Comparison of ENCODE assay signal across 13 cellular contexts in genomic region chr14:90049390-90049789, GRCh38. TPM values are rescaled to one million over a fixed set of nuclear protein-coding genes. Genes with fewer than 3 reads are reported as not detected.
DNase-seq lines count a peak whose midpoint lies in the region; ATAC-seq and TF ChIP-seq lines count a peak whose summit lies in the region.
"Had no signal": no experiment of that assay in that cellular context is flagged by ENCODE, and none has a peak within 500 bp of the region (broad histone marks: within the 10 kb centered on the region; RNA-seq: fewer than 3 reads in every experiment).

No MANE protein-coding gene starts in this region.

- no peak for TF ChIP-seq POLR2A in breast epithelium (IDR thresholded peaks at IDR 0.05)

- peaks cover 31% of the 10 kb centered on the region for H3K27me3 Mint-ChIP-seq in MCF 10A (ENCODE audit: insufficient read depth, unreplicated experiment)
- H3K27me3 Mint-ChIP-seq in effector memory CD8-positive, alpha-beta T cell = peaks cover 36 to 40% of the 10 kb centered on the region in 2 donors

- POLR2A ChIA-PET in MCF 10A (lab: Yijun Ruan, JAX) = no interaction called here

- BruUV-seq in MCF 10A (replicated peaks; lab: Mats Ljungman, UMichigan) = no TSS peak

- H3K4me1 ChIP-seq in breast epithelium (no peaks in the 10 kb centered on the region), lower lobe of right lung (no peaks in the 10 kb centered on the region), right atrium auricular region (no peaks in the 10 kb centered on the region)

- no peaks in the 10 kb centered on the region for H3K36me3 Mint-ChIP-seq in MCF 10A (ENCODE audit: insufficient read depth, unreplicated experiment)
- peaks cover 7% of the 10 kb centered on the region for H3K36me3 Mint-ChIP-seq in effector memory CD8-positive, alpha-beta T cell (ENCODE audit: insufficient read depth)

- H3K9me3 ChIP-seq in breast epithelium (no peaks in the 10 kb centered on the region), lower lobe of right lung (no peaks in the 10 kb centered on the region), right atrium auricular region (no peaks in the 10 kb centered on the region)

- no peak overlapping the region for H3K4me3 ChIP-seq in breast epithelium
- no peak overlapping the region for H3K4me3 ChIP-seq in fibroblast of mammary gland (ENCODE audit: control insufficient read depth, low read depth, low read length)
- no peak overlapping the region for H3K4me3 ChIP-seq in lower lobe of right lung
- H3K4me3 ChIP-seq in right atrium auricular region = no peak overlapping the region
- H3K4me3 ChIP-seq: BLaER1 treated with 17β-estradiol and CSF1 and Interleukin-3, amounts not matched to agents 10 nM and 100 nM had no signal

- H3K36me3 ChIP-seq in breast epithelium (no peaks in the 10 kb centered on the region), lower lobe of right lung (no peaks in the 10 kb centered on the region), right atrium auricular region (no peaks in the 10 kb centered on the region)

- ATAC-seq in lower lobe of right lung = no peak
- ATAC-seq in effector memory CD8-positive, alpha-beta T cell (replicated peaks) = no peak
- ATAC-seq: HCT116 had no signal

- no peaks in the 10 kb centered on the region for H3K9me3 Mint-ChIP-seq in MCF 10A (ENCODE audit: unreplicated experiment)
- H3K9me3 Mint-ChIP-seq in effector memory CD8-positive, alpha-beta T cell = no peaks in the 10 kb centered on the region

- no peak for TF ChIP-seq CTCF in MCF 10A (IDR thresholded peaks at IDR 0.05; ENCODE audit: unreplicated experiment)
- no peak for TF ChIP-seq CTCF in breast epithelium (IDR thresholded peaks at IDR 0.05)
- no peak for TF ChIP-seq CTCF in fibroblast of mammary gland (conservative IDR thresholded peaks at IDR 0.05; ENCODE audit: control insufficient read depth, insufficient read depth, low read depth, low read length)
- no peak for TF ChIP-seq CTCF in lower lobe of right lung (IDR thresholded peaks at IDR 0.05)
- no peak for TF ChIP-seq CTCF in right atrium auricular region (IDR thresholded peaks at IDR 0.05)

- H3K27ac ChIP-seq in breast epithelium (no peak overlapping the region), lower lobe of right lung (no peak overlapping the region), right atrium auricular region (no peak overlapping the region)
- H3K27ac ChIP-seq: BLaER1 treated with 17β-estradiol and CSF1 and Interleukin-3, amounts not matched to agents 10 nM and 100 nM; RWPE1 had no signal

- DNase-seq in MCF 10A (ENCODE audit: unreplicated experiment) (peak; percentile 11), breast epithelium (ENCODE audit: low spot score in 2 of 2) (no peak), NCI-H82 treated with DMSO at 0.1 percent for 48 hours (lab: John Stamatoyannopoulos, UW; ENCODE audit: unreplicated experiment) (peak; percentile 86), fibroblast of mammary gland (ENCODE audit: low read depth) (peak; percentile 20), lower lobe of right lung (no peak), right atrium auricular region (ENCODE audit: low spot score) (no peak)
- no peak for DNase-seq in activated CD4-positive, alpha-beta T cell treated with anti-CD3 and anti-CD28 coated beads for 4 hours
- no peak for DNase-seq in effector memory CD8-positive, alpha-beta T cell
- DNase-seq: NCI-H2029 treated with DMSO at 0.1 percent for 48 hours, NCI-H526 had no signal

- intact Hi-C loops in MCF 10A (cut with micrococcal nuclease) = no loop called here
- intact Hi-C loops in breast epithelium (cut with DNase I; ENCODE audit: low total_unique reads) = no loop called here
- intact Hi-C loops in lower lobe of right lung (cut with DNase I) = no loop called here

- no peak overlapping the region for H3K4me3 Mint-ChIP-seq in MCF 10A (ENCODE audit: unreplicated experiment)
- H3K4me3 Mint-ChIP-seq in effector memory CD8-positive, alpha-beta T cell = no peak overlapping the region

- H3K27me3 ChIP-seq in breast epithelium (peaks cover 0 to 16% of the 10 kb centered on the region in 2 donors), lower lobe of right lung (ENCODE audit: low read depth) (peaks cover 21% of the 10 kb centered on the region), right atrium auricular region (no peaks in the 10 kb centered on the region)
- H3K27me3 ChIP-seq: BLaER1 treated with 17β-estradiol and CSF1 and Interleukin-3, amounts not matched to agents 10 nM and 100 nM had no signal

- H3K27ac Mint-ChIP-seq in MCF 10A (ENCODE audit: low read depth, unreplicated experiment) = no peak overlapping the region
- H3K27ac Mint-ChIP-seq in effector memory CD8-positive, alpha-beta T cell = no peak overlapping the region

- H3K4me1 Mint-ChIP-seq in MCF 10A (ENCODE audit: insufficient read depth, unreplicated experiment) = no peaks in the 10 kb centered on the region
- H3K4me1 Mint-ChIP-seq in effector memory CD8-positive, alpha-beta T cell (ENCODE audit: low read depth in 2 of 2) = no peaks in the 10 kb centered on the region

- CTCF ChIA-PET in MCF 10A (lab: Yijun Ruan, JAX) = interaction anchor here (0.6 to 0.7 kb wide), 2 partner anchors 24 to 141 kb away, joined by 3 to 5 read pairs; no protein-coding TSS in a partner anchor

RNA-seq across cellular contexts. Expression of gene KCNK13, which starts 12.4 kb away (rescaled TPM):
- total RNA-seq in MCF 10A (2022) (not detected in 2 replicates), breast epithelium (under 1 TPM; 0.16 to 0.66 (median 0.59) TPM), lower lobe of right lung (1.2 TPM), right atrium auricular region (1 to 10 TPM in 1 of 2 donors, under 1 TPM in 1; 0.93 to 6.0 TPM)

Comparison
In these comparisons a context has a peak if more than half of its experiments do, and no peak if none do; other contexts are left out.
1. DNase-seq: peak in MCF 10A (single experiment), NCI-H82 treated with DMSO at 0.1 percent for 48 hours (single experiment) and fibroblast of mammary gland (single experiment); none in breast epithelium (0 of 2), activated CD4-positive, alpha-beta T cell treated with anti-CD3 and anti-CD28 coated beads for 4 hours (0 of 2), lower lobe of right lung (single experiment), effector memory CD8-positive, alpha-beta T cell (0 of 3) and right atrium auricular region (single experiment).